ENCODE assay signal across 8 cellular contexts in genomic region chr1:202460133-202460495, GRCh38.
DNase-seq lines count a peak whose midpoint lies in the region; ATAC-seq, FAIRE-seq and TF ChIP-seq lines count a peak whose summit lies in the region.
"Not testable (repeated sequence)": the region's sequence is repeated elsewhere in the genome, so short reads cannot be mapped to it uniquely, and the experiment has no call there.

No MANE protein-coding gene starts in this region.

- H2AFZ ChIP-seq in smooth muscle cell (ENCODE audit: low read depth): not testable (repeated sequence)

- not testable (repeated sequence) for H3K36me3 ChIP-seq in left lung; smooth muscle cell (ENCODE audit: low read depth)

- not testable (repeated sequence) for TF ChIP-seq CTCF in AG04450 (IDR thresholded peaks at IDR 0.05; ENCODE audit: low read depth, low read length); foreskin fibroblast (IDR thresholded peaks at IDR 0.05; ENCODE audit: low read depth, low read length); left lung (IDR thresholded peaks at IDR 0.05); smooth muscle cell (IDR thresholded peaks at IDR 0.05; ENCODE audit: borderline replicate concordance, insufficient read depth, poor library complexity, severe bottlenecking)

- not testable (repeated sequence) for H3K27ac ChIP-seq in AG04450 (ENCODE audit: low read depth, low read length)
- H3K27ac ChIP-seq in left lung (peak overlapping the region in 1 of 2 donors; percentile 50), smooth muscle cell (ENCODE audit: low read depth) (peak overlapping the region; percentile 57)

- not testable (repeated sequence) for H3K27me3 ChIP-seq in AG04450 (ENCODE audit: control insufficient read depth, insufficient read depth, low read length); left lung; smooth muscle cell (ENCODE audit: low read depth)

- not testable (repeated sequence) for H4K20me1 ChIP-seq in smooth muscle cell (ENCODE audit: low read depth)

- not testable (repeated sequence) for H3K4me1 ChIP-seq in left lung
- peaks cover 28% of the 10 kb centered on the region for H3K4me1 ChIP-seq in smooth muscle cell (ENCODE audit: low read depth)

- CTCF ChIA-PET in AG04450 (lab: Charles Lee): interaction anchor here (1.3 to 5.8 kb wide), 3 partner anchors 154 to 260 kb away, joined by 3 to 36 read pairs (median 3); no protein-coding TSS in a partner anchor

- H3K79me2 ChIP-seq in smooth muscle cell (ENCODE audit: low read depth): not testable (repeated sequence)

- FAIRE-seq in RCC 7860 (lab: Jason Lieb, UNC): peak; percentile 50

- peak; percentile 31 for ATAC-seq in left lung

- H3K4me3 ChIP-seq in AG04450 (ENCODE audit: low read depth, low read length); foreskin fibroblast (ENCODE audit: low read depth in 1 of 2, low read length in 2 of 2); left lung; smooth muscle cell: not testable (repeated sequence)

- H3F3A ChIP-seq in smooth muscle cell (ENCODE audit: low read depth): not testable (repeated sequence)

- DNase-seq in AG04450 (ENCODE audit: low read depth, low spot score) (peak; percentile 32), HCEC 1CT (peak; percentile 75), RCC 7860 (ENCODE audit: low spot score) (peak; percentile 26), astrocyte of the hippocampus (ENCODE audit: low read depth, low spot score) (peak; percentile 33), dermis blood vessel endothelial cell (peak; percentile 51), foreskin fibroblast (peak; percentile 44 to 71)
- DNase-seq in left lung; smooth muscle cell (lab: John Stamatoyannopoulos, UW; ENCODE audit: unreplicated experiment): not testable (repeated sequence)

- peak overlapping the region; percentile 37 for H3K9ac ChIP-seq in smooth muscle cell (ENCODE audit: low read depth)

- peak overlapping the region; percentile 31 for H3K4me2 ChIP-seq in smooth muscle cell

- intact Hi-C loops in left lung (cut with DNase I): loop anchor here in 1 of 2 donors (10.0 kb wide), 1 partner anchor 145 kb away; no protein-coding TSS in a partner anchor

- POLR2A ChIA-PET in AG04450 (lab: Yijun Ruan, JAX): not testable (repeated sequence)

- H3K9me3 ChIP-seq in AG04450 (ENCODE audit: control insufficient read depth, insufficient read depth, low read length); left lung; smooth muscle cell (replicated peaks; ENCODE audit: low read depth): not testable (repeated sequence)
